ENCODE assay signal across 19 cellular contexts in the genomic region with DNA sequence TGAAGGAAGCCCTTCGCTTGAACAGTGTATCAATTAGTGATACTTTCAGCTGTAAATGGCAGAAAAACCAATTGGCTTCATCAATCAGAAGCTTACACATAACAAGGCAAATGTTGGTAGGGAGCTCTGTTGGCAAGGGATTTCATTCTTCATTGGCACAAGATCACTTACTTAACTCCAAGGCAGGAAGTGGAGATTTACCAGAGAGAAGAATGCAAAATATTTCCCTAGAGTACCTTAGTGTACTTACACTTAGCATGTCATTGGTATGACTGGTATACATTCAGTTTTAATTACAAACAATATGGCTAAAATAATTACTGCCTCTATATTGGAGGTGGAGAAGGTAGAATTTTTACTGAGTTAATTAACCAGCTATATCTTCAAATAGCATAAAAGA.
DNase-seq lines count a peak whose midpoint lies in the region; ATAC-seq and TF ChIP-seq lines count a peak whose summit lies in the region.
"Had no signal": no experiment of that assay in that cellular context is flagged by ENCODE, and none has a peak within 500 bp of the region (broad histone marks: within the 10 kb centered on the region; RNA-seq: fewer than 3 reads in every experiment).

No MANE protein-coding gene starts in this region.

- H3K27me3 Mint-ChIP-seq in MCF 10A (ENCODE audit: insufficient read depth, unreplicated experiment): no peaks in the 10 kb centered on the region
- H3K27me3 Mint-ChIP-seq: B cell had no signal

- dilution Hi-C loops in mammary epithelial cell (cut with HindIII; ENCODE audit: low sequenced_read_pairs): no loop called here

- BruUV-seq in MCF 10A (replicated peaks; lab: Mats Ljungman, UMichigan): no TSS peak
- no TSS peak for BruUV-seq in mammary epithelial cell (replicated peaks; lab: Mats Ljungman, UMichigan)

- no peaks in the 10 kb centered on the region for H3K4me1 Mint-ChIP-seq in MCF 10A (ENCODE audit: insufficient read depth, unreplicated experiment)
- H3K4me1 Mint-ChIP-seq: B cell had no signal

- H3K4me1 ChIP-seq in mammary epithelial cell (ENCODE audit: insufficient read depth, low read length) (no peaks in the 10 kb centered on the region), left lung (no peaks in the 10 kb centered on the region)
- H3K4me1 ChIP-seq: BLaER1 treated with 17β-estradiol and CSF1 and Interleukin-3, amounts not matched to agents 10 nM and 100 nM had no signal

- no peaks in the 10 kb centered on the region for H3K36me3 ChIP-seq in mammary epithelial cell (ENCODE audit: insufficient read depth, low read length)
- H3K36me3 ChIP-seq in left lung: no peaks in the 10 kb centered on the region
- H3K36me3 ChIP-seq: BLaER1 treated with 17β-estradiol and CSF1 and Interleukin-3, amounts not matched to agents 10 nM and 100 nM had no signal

- POLR2A ChIA-PET in MCF 10A (lab: Yijun Ruan, JAX): no interaction called here

- intact Hi-C loops in MCF 10A (cut with micrococcal nuclease): no loop called here
- intact Hi-C loops in mammary epithelial cell (cut with micrococcal nuclease): no loop called here
- intact Hi-C loops in left lung (cut with DNase I): no loop called here

- H3K27ac ChIP-seq in mammary epithelial cell (ENCODE audit: insufficient read depth, low read depth, low read length) (no peak overlapping the region), left lung (no peak overlapping the region)
- H3K27ac ChIP-seq: BLaER1 treated with 17β-estradiol and CSF1 and Interleukin-3, amounts not matched to agents 10 nM and 100 nM; GM23248 had no signal

- in situ Hi-C loops in mammary epithelial cell (cut with MboI; ENCODE audit: low sequenced_read_pairs in 2 of 2): no loop called here

- ATAC-seq in left lung (peak; percentile 33), HG02870 (IDR thresholded peaks at IDR 0.05; ENCODE audit: unreplicated experiment) (no peak), GM18511 (IDR thresholded peaks at IDR 0.05; ENCODE audit: unreplicated experiment) (no peak)
- ATAC-seq: CD8-positive, alpha-beta T cell; HCT116; HepG2 had no signal

- H3K4me2 ChIP-seq in mammary epithelial cell (ENCODE audit: insufficient read depth, low read depth, low read length): no peak overlapping the region
- H3K4me2 ChIP-seq: BLaER1 treated with 17β-estradiol and CSF1 and Interleukin-3, amounts not matched to agents 10 nM and 100 nM had no signal

- TF ChIP-seq CTCF in MCF 10A (IDR thresholded peaks at IDR 0.05; ENCODE audit: unreplicated experiment) (no peak), mammary epithelial cell (conservative IDR thresholded peaks at IDR 0.05 in 1 of 2, IDR thresholded peaks at IDR 0.05 in 1 of 2; ENCODE audit: extremely low read depth in 1 of 2, insufficient read depth in 1 of 2, low read depth in 1 of 2, low read length in 2 of 2) (no peak), left lung (IDR thresholded peaks at IDR 0.05) (no peak)

- DNase-seq in MCF 10A (ENCODE audit: unreplicated experiment) (peak; percentile 8), mammary epithelial cell (no peak), NCI-H226 (peak; percentile 22), left lung (no peak), OCI-M2 (lab: John Stamatoyannopoulos, UW; ENCODE audit: unreplicated experiment) (no peak)
- DNase-seq: 8988T; Calu3; CD8-positive, alpha-beta T cell; DMS79 treated with DMSO at 0.1 percent for 48 hours; GF-D8; GM23248; H7; HFFc6 had no signal

- H4K20me1 ChIP-seq in mammary epithelial cell (ENCODE audit: insufficient read depth, low read length): no peaks in the 10 kb centered on the region
- H4K20me1 ChIP-seq: BLaER1 treated with 17β-estradiol and CSF1 and Interleukin-3, amounts not matched to agents 10 nM and 100 nM had no signal

- H3K4me3 Mint-ChIP-seq in MCF 10A (ENCODE audit: unreplicated experiment): no peak overlapping the region
- H3K4me3 Mint-ChIP-seq: B cell; CD8-positive, alpha-beta T cell; HFFc6 had no signal

- H3K4me3 ChIP-seq in mammary epithelial cell (replicated peaks in 1 of 3; ENCODE audit: insufficient read depth in 1 of 3, low read depth in 2 of 3, low read length in 3 of 3) (no peak overlapping the region), left lung (no peak overlapping the region)
- H3K4me3 ChIP-seq: BLaER1 treated with 17β-estradiol and CSF1 and Interleukin-3, amounts not matched to agents 10 nM and 100 nM; GM23248 had no signal

- CTCF ChIA-PET in MCF 10A (lab: Yijun Ruan, JAX) (interaction anchor here (0.6 kb wide), 2 partner anchors 30 to 281 kb away, joined by 3 read pairs; no protein-coding TSS in a partner anchor), mammary epithelial cell (lab: Charles Lee; ENCODE audit: low non-redundant PET) (no interaction called here)

- no peaks in the 10 kb centered on the region for H3K9me3 Mint-ChIP-seq in MCF 10A (ENCODE audit: unreplicated experiment)

- H3K27ac Mint-ChIP-seq in MCF 10A (ENCODE audit: low read depth, unreplicated experiment): no peak overlapping the region
- H3K27ac Mint-ChIP-seq: B cell; CD8-positive, alpha-beta T cell; HFFc6 had no signal

- H3K9me3 ChIP-seq in mammary epithelial cell (replicated peaks; ENCODE audit: insufficient read depth, low read length): no peaks in the 10 kb centered on the region
- peaks cover 0 to 7% of the 10 kb centered on the region in 2 donors for H3K9me3 ChIP-seq in left lung
- H3K9me3 ChIP-seq: BLaER1 treated with 17β-estradiol and CSF1 and Interleukin-3, amounts not matched to agents 10 nM and 100 nM had no signal

- H2AFZ ChIP-seq in mammary epithelial cell (ENCODE audit: low read depth, low read length): no peak overlapping the region
- H2AFZ ChIP-seq: GM23248 had no signal

- no peaks in the 10 kb centered on the region for H3K79me2 ChIP-seq in mammary epithelial cell (ENCODE audit: insufficient read depth, low read length)

- no peak overlapping the region for H3K9ac ChIP-seq in mammary epithelial cell (ENCODE audit: insufficient read depth, low read length)
- H3K9ac ChIP-seq: BLaER1 treated with 17β-estradiol and CSF1 and Interleukin-3, amounts not matched to agents 10 nM and 100 nM; GM23248 had no signal

- H3K27me3 ChIP-seq in mammary epithelial cell (ENCODE audit: insufficient read depth, low read length): no peaks in the 10 kb centered on the region
- no peaks in the 10 kb centered on the region for H3K27me3 ChIP-seq in left lung
- H3K27me3 ChIP-seq: BLaER1 treated with 17β-estradiol and CSF1 and Interleukin-3, amounts not matched to agents 10 nM and 100 nM had no signal

- 91% methylated on average over 1 of the region's 1 CpG for WGBS in mammary epithelial cell (ENCODE audit: low coverage, missing lambda C conversion rate)

- H3K36me3 Mint-ChIP-seq in MCF 10A (ENCODE audit: insufficient read depth, unreplicated experiment): no peaks in the 10 kb centered on the region
- H3K36me3 Mint-ChIP-seq: CD8-positive, alpha-beta T cell had no signal

Comparison
In these comparisons a context has a peak if more than half of its experiments do, and no peak if none do; other contexts are left out.
1. DNase-seq: peak in MCF 10A (single experiment) and NCI-H226 (single experiment); none in mammary epithelial cell (single experiment), left lung (0 of 2) and OCI-M2 (single experiment).